ENCODE assay signal across 17 cellular contexts in the genomic region with DNA sequence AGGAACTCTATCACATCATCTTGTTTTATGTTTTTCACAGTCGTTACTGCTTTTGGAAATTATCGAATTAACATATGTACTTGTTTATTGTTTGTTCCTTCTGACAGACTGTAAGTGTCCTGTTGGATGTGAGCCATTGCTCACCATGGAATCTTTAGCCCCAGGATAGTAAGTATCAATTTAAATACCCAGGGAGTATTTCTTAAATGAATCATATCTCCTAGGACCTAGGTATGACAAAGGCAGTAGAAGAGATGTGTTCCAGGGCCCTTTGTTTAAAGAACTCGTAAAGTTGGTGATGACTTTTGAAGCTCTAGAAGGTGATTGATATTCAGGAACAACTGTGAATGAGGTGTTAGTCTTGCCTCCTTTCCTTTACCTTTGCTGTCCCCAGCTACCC.
"Had no signal": no experiment of that assay in that cellular context is flagged by ENCODE, and none has a peak within 500 bp of the region (broad histone marks: within the 10 kb centered on the region; RNA-seq: fewer than 3 reads in every experiment).

No MANE protein-coding gene starts in this region.

- DNase-seq: activated CD4-positive, alpha-beta memory T cell treated with anti-CD3 and anti-CD28 coated beads for 36 hours; activated gamma-delta T cell; activated naive CD8-positive, alpha-beta T cell treated with anti-CD3 and anti-CD28 coated beads, Interleukin-2, amount 10 ng/mL, durations not matched to agents 7 days and 5 days; activated T-cell treated with anti-CD3 and anti-CD28 coated beads, Interleukin-2, amount 50 U/mL, for 4 hours; anterior cingulate cortex; left cardiac atrium; mucosa of descending colon; naive thymus-derived CD8-positive, alpha-beta T cell; psoas muscle; right lobe of liver; spleen; stimulated activated CD4-positive, alpha-beta T cell treated with anti-CD3 and anti-CD28 coated beads, Interleukin-1b, Interleukin-23, amount 100 ng/mL, for 48 hours; stimulated activated naive CD4-positive, alpha-beta T cell; substantia nigra; transverse colon had no signal

- H3K36me3 Mint-ChIP-seq: activated CD4-positive, alpha-beta memory T cell treated with anti-CD3 and anti-CD28 coated beads for 36 hours; activated naive CD8-positive, alpha-beta T cell treated with anti-CD3 and anti-CD28 coated beads, Interleukin-2, amount 10 ng/mL, durations not matched to agents 7 days and 5 days; naive thymus-derived CD8-positive, alpha-beta T cell had no signal

- H3K4me1 Mint-ChIP-seq: activated naive CD8-positive, alpha-beta T cell treated with anti-CD3 and anti-CD28 coated beads, Interleukin-2, amount 10 ng/mL, durations not matched to agents 7 days and 5 days; naive thymus-derived CD8-positive, alpha-beta T cell had no signal

- H3K4me3 Mint-ChIP-seq: activated CD4-positive, alpha-beta memory T cell treated with anti-CD3 and anti-CD28 coated beads for 36 hours; activated naive CD8-positive, alpha-beta T cell treated with anti-CD3 and anti-CD28 coated beads, Interleukin-2, amount 10 ng/mL, durations not matched to agents 7 days and 5 days; activated T-cell treated with anti-CD3 and anti-CD28 coated beads, Interleukin-2, amount 50 U/mL, for 4 hours; naive thymus-derived CD8-positive, alpha-beta T cell had no signal

- H3K9me3 ChIP-seq: mucosa of descending colon, psoas muscle, right lobe of liver, spleen, transverse colon had no signal

- H3K27ac ChIP-seq: cardiac muscle cell, psoas muscle, right lobe of liver, spleen, transverse colon, VCaP had no signal

- H3K9me3 Mint-ChIP-seq: activated CD4-positive, alpha-beta memory T cell treated with anti-CD3 and anti-CD28 coated beads for 36 hours; activated naive CD8-positive, alpha-beta T cell treated with anti-CD3 and anti-CD28 coated beads, Interleukin-2, amount 10 ng/mL, durations not matched to agents 7 days and 5 days; activated T-cell treated with anti-CD3 and anti-CD28 coated beads, Interleukin-2, amount 50 U/mL, for 4 hours; naive thymus-derived CD8-positive, alpha-beta T cell had no signal

- H3K4me3 ChIP-seq: cardiac muscle cell, mucosa of descending colon, psoas muscle, right lobe of liver, spleen, transverse colon had no signal

- H3K27me3 Mint-ChIP-seq: activated CD4-positive, alpha-beta memory T cell treated with anti-CD3 and anti-CD28 coated beads for 36 hours; naive thymus-derived CD8-positive, alpha-beta T cell had no signal

- H3K36me3 ChIP-seq: cardiac muscle cell, right lobe of liver, spleen, transverse colon had no signal

- ATAC-seq: activated T-cell treated with anti-CD3 and anti-CD28 coated beads, Interleukin-2, amount 50 U/mL, for 4 hours; naive thymus-derived CD8-positive, alpha-beta T cell had no signal

- H3K27me3 ChIP-seq: cardiac muscle cell, right lobe of liver, transverse colon had no signal

- H3K27ac Mint-ChIP-seq: activated CD4-positive, alpha-beta memory T cell treated with anti-CD3 and anti-CD28 coated beads for 36 hours; activated naive CD8-positive, alpha-beta T cell treated with anti-CD3 and anti-CD28 coated beads, Interleukin-2, amount 10 ng/mL, durations not matched to agents 7 days and 5 days; naive thymus-derived CD8-positive, alpha-beta T cell had no signal
